ENCODE assay signal across 17 cellular contexts in genomic region chr2:43539436-43539835, GRCh38. TPM values are rescaled to one million over a fixed set of nuclear protein-coding genes. Genes with fewer than 3 reads are reported as not detected.
DNase-seq lines count a peak whose midpoint lies in the region; ATAC-seq, FAIRE-seq and TF ChIP-seq lines count a peak whose summit lies in the region.
"Had no signal": no experiment of that assay in that cellular context is flagged by ENCODE, and none has a peak within 500 bp of the region (broad histone marks: within the 10 kb centered on the region; RNA-seq: fewer than 3 reads in every experiment).

No MANE protein-coding gene starts in this region.

- no peak for TF ChIP-seq CTCF in A549 (IDR thresholded peaks at IDR 0.05)
- no peak for TF ChIP-seq CTCF in Peyer's patch (IDR thresholded peaks at IDR 0.05)
- no peak for TF ChIP-seq CTCF in gastroesophageal sphincter (IDR thresholded peaks at IDR 0.05)

- ATAC-seq in A549, result no peak
- no peak for ATAC-seq in gastroesophageal sphincter
- ATAC-seq in GM19397 (IDR thresholded peaks at IDR 0.05; ENCODE audit: unreplicated experiment), result no peak
- ATAC-seq in GM21619 (IDR thresholded peaks at IDR 0.05; ENCODE audit: unreplicated experiment), result no peak

- CTCF ChIA-PET in A549 (lab: Yijun Ruan, JAX), result interaction anchor here (0.8 to 5.2 kb wide), 7 partner anchors 299 to 711 kb away, joined by 3 to 46 read pairs (median 4); partner anchors contain the start of gene ZFP36L2

- peak overlapping the region; percentile 57 for H3K9ac ChIP-seq in skeletal muscle satellite cell (ENCODE audit: low read depth, low read length)

- WGBS in A549 (ENCODE audit: missing lambda C conversion rate), result 93% methylated on average over 5 of the region's 5 CpGs
- WGBS in gastroesophageal sphincter (ENCODE audit: low coverage in 1 of 2), 2 donors, result 85 to 89% methylated on average over 5 of the region's 5 CpGs

- TF ChIP-seq RAD21 in A549 (conservative IDR thresholded peaks at IDR 0.05 in 1 of 2, IDR thresholded peaks at IDR 0.05 in 1 of 2), result no peak

- peak overlapping the region; percentile 29 to 66; a peak in 1 of 6 replicates for H3K27ac ChIP-seq in A549
- peak overlapping the region; percentile 12 to 64 (median 44) for H3K27ac ChIP-seq in Peyer's patch
- H3K27ac ChIP-seq in gastroesophageal sphincter, result peak overlapping the region; percentile 41 to 64 (median 54)

- FAIRE-seq in A549 (lab: Jason Lieb, UNC), result peak; percentile 18

- H3K9me3 ChIP-seq in A549 (no peaks in the 10 kb centered on the region), Peyer's patch (no peaks in the 10 kb centered on the region), gastroesophageal sphincter (no peaks in the 10 kb centered on the region), skeletal muscle satellite cell (replicated peaks; ENCODE audit: low read length) (no peaks in the 10 kb centered on the region)

- POLR2A ChIA-PET in A549 (lab: Yijun Ruan, JAX), result no interaction called here

- TF ChIP-seq EP300 in A549 (IDR thresholded peaks at IDR 0.05) (no peak), gastroesophageal sphincter (IDR thresholded peaks at IDR 0.05) (no peak)

- DNase-seq in A549 (ENCODE audit: low read depth in 1 of 2, low spot score in 1 of 2), result no peak
- DNase-seq in Peyer's patch, result no peak
- no peak for DNase-seq in NCI-H69 (lab: John Stamatoyannopoulos, UW)
- DNase-seq in hypothalamus (lab: John Stamatoyannopoulos, UW), result no peak
- DNase-seq: COR-L47; GDM1; glutamatergic neuron; H9; naive B cell; NCI-H2029 treated with DMSO at 0.1 percent for 48 hours; NCI-H524 treated with DMSO at 0.1 percent for 48 hours; stimulated activated CD4-positive, alpha-beta T cell treated with anti-CD3 and anti-CD28 coated beads, Interleukin-4, amount 100 ng/mL, for 1 hour; stimulated activated CD8-positive, alpha-beta memory T cell treated with anti-CD3 and anti-CD28 coated beads, Interleukin-4, amount 100 ng/mL, for 48 hours had no signal

- H3K4me1 ChIP-seq in A549 (peaks cover 29% of the 10 kb centered on the region), Peyer's patch (peaks cover 0 to 6% (median 1%) of the 10 kb centered on the region in 4 donors), gastroesophageal sphincter (peaks cover 8 to 53% (median 16%) of the 10 kb centered on the region in 3 donors), skeletal muscle satellite cell (ENCODE audit: control insufficient read depth, insufficient read depth, low read length) (peaks cover 39% of the 10 kb centered on the region)

- H3K27me3 ChIP-seq in Peyer's patch (no peaks in the 10 kb centered on the region), gastroesophageal sphincter (no peaks in the 10 kb centered on the region), skeletal muscle satellite cell (ENCODE audit: control insufficient read depth, insufficient read depth, low read length) (no peaks in the 10 kb centered on the region)

- TF ChIP-seq POLR2A in A549 (IDR thresholded peaks at IDR 0.05; ENCODE audit: low read length) (no peak), Peyer's patch (IDR thresholded peaks at IDR 0.05) (no peak), gastroesophageal sphincter (IDR thresholded peaks at IDR 0.05) (no peak)

- H3K36me3 ChIP-seq in Peyer's patch (no peaks in the 10 kb centered on the region), gastroesophageal sphincter (peaks cover 0 to 3% of the 10 kb centered on the region in 2 donors), skeletal muscle satellite cell (ENCODE audit: insufficient read depth, low read length) (no peaks in the 10 kb centered on the region)

- H3K4me3 ChIP-seq in A549 (no peak overlapping the region), Peyer's patch (no peak overlapping the region), gastroesophageal sphincter (no peak overlapping the region), skeletal muscle satellite cell (ENCODE audit: low read length) (no peak overlapping the region)

- H3K4me2 ChIP-seq in A549 (peak overlapping the region; percentile 49), skeletal muscle satellite cell (ENCODE audit: low read length) (no peak overlapping the region)

TF ChIP-seq in A549, 52 proteins besides CTCF, POLR2A, EP300 and RAD21:
- TF ChIP-seq HMGXB4 (CRISPR knock-in tag; IDR thresholded peaks at IDR 0.05; ENCODE audit: borderline replicate concordance), result no peak

RNA-seq across cellular contexts. Expression of gene THADA, which starts 56.4 kb away (rescaled TPM):
- 37.9 and 51.8 TPM in 2 replicates for polyA plus RNA-seq in A549 (2011; rRNA removed)
- 21.4 and 24.3 TPM in 2 replicates for polyA plus RNA-seq in A549 (2012; cell fraction: cytosol; rRNA removed)
- polyA plus RNA-seq in A549 (2012; cell fraction: nucleus; rRNA removed), result 61.9 and 68.8 TPM in 2 replicates
- 21.8 to 24.2 TPM (median 23.5 TPM) in 3 replicates for polyA plus RNA-seq in A549 (2017; fragmentation: RNase III; extraction: RNeasy Plus Mini Kit Qiagen cat#74134 plus additional on column Dnase treatment)
- 137 and 166 TPM in 2 replicates for polyA minus RNA-seq in A549 (2011; rRNA and poly(A)+ RNA removed)
- 10 to 100 TPM; 19.3 to 76.7 (median 26.3) TPM for total RNA-seq in Peyer's patch
- total RNA-seq in gastroesophageal sphincter, result 10 to 100 TPM; 19.7 to 34.4 (median 22.3) TPM
- 26.0 and 29.9 TPM in 2 replicates for total RNA-seq in skeletal muscle satellite cell (2012; rRNA removed)
